In genomic region chr6:90915224-90915915, GRCh38 we compare ENCODE assay signal across 18 cellular contexts.
"Had no signal": no experiment of that assay in that cellular context is flagged by ENCODE, and none has a peak within 500 bp of the region (broad histone marks: within the 10 kb centered on the region; RNA-seq: fewer than 3 reads in every experiment).

No MANE protein-coding gene starts in this region.

- H3K9me3 ChIP-seq: colonic mucosa, esophagus muscularis mucosa, gastroesophageal sphincter, heart left ventricle, lower lobe of right lung had no signal

- H3K36me3 ChIP-seq: colonic mucosa, esophagus muscularis mucosa, gastroesophageal sphincter, heart left ventricle, left lung, lower lobe of right lung had no signal

- H2AFZ ChIP-seq: hepatocyte had no signal

- H3K79me2 ChIP-seq: hepatocyte had no signal

- H3K27ac Mint-ChIP-seq: dendritic cell treated with granulocyte-macrophage colony-stimulating factor and Interleukin-4, amounts not matched to agents 40 ng/mL and 50 ng/mL, for 4 days; effector memory CD8-positive, alpha-beta T cell; naive thymus-derived CD4-positive, alpha-beta T cell had no signal

- ATAC-seq: effector memory CD8-positive, alpha-beta T cell; foreskin keratinocyte; gastroesophageal sphincter; heart left ventricle; left cardiac atrium; left lung; left ventricle myocardium superior; lower lobe of right lung; naive thymus-derived CD4-positive, alpha-beta T cell had no signal

- H3K27ac ChIP-seq: colonic mucosa, esophagus muscularis mucosa, foreskin keratinocyte, gastroesophageal sphincter, heart left ventricle, hepatocyte, left lung, lower lobe of right lung had no signal

- H3K4me2 ChIP-seq: hepatocyte had no signal

- H3K4me1 ChIP-seq: colonic mucosa, esophagus muscularis mucosa, foreskin keratinocyte, gastroesophageal sphincter, heart left ventricle, left lung, lower lobe of right lung had no signal

- H3K4me3 ChIP-seq: colonic mucosa, esophagus muscularis mucosa, gastroesophageal sphincter, heart left ventricle, hepatocyte, left lung, lower lobe of right lung had no signal

- H3K4me1 Mint-ChIP-seq: naive thymus-derived CD4-positive, alpha-beta T cell had no signal

- H3K4me3 Mint-ChIP-seq: dendritic cell treated with granulocyte-macrophage colony-stimulating factor and Interleukin-4, amounts not matched to agents 40 ng/mL and 50 ng/mL, for 4 days; effector memory CD8-positive, alpha-beta T cell; naive thymus-derived CD4-positive, alpha-beta T cell had no signal

- H3K27me3 ChIP-seq: colonic mucosa, foreskin keratinocyte, gastroesophageal sphincter, heart left ventricle, hepatocyte, left lung had no signal

- H3K27me3 Mint-ChIP-seq: dendritic cell treated with granulocyte-macrophage colony-stimulating factor and Interleukin-4, amounts not matched to agents 40 ng/mL and 50 ng/mL, for 4 days had no signal

- DNase-seq: colonic mucosa; cortex of kidney; effector CD8-positive, alpha-beta T cell; effector memory CD8-positive, alpha-beta T cell; foreskin keratinocyte; heart left ventricle; hypothalamus; left cardiac atrium; left lung; left ventricle myocardium superior; lower lobe of right lung; mesenchymal stem cell; midbrain; naive thymus-derived CD4-positive, alpha-beta T cell had no signal
